1 cellular context compared by ENCODE assay signal in the genomic region with DNA sequence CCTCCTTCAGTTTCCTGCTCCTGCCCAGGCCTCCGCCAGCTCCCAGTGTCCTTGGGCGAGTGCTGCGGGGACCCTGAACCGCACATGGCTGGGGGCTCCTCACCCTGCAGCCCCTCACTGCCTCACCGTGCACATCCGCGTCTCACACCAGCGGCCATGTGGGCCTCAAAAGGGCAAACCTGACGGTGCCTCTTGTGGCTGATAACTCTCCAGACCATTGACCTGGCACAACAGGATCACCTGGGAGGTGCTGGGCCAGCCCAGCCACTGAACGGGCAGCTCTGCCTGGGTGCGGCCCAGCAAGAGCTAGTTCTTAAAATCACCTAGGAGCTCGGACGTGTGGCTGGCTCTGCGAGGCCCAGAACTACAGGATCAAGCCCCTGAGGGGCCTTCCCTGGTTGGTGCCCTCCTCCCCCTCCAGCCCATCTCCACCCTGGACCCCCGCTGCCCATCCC.
TF ChIP-seq lines count a peak whose summit lies in the region.

No MANE protein-coding gene starts in this region.

TF ChIP-seq in SK-N-SH, 30 proteins besides CTCF, POLR2A, EP300 and RAD21 (continued from another document):
- TF ChIP-seq, protein P1, sequence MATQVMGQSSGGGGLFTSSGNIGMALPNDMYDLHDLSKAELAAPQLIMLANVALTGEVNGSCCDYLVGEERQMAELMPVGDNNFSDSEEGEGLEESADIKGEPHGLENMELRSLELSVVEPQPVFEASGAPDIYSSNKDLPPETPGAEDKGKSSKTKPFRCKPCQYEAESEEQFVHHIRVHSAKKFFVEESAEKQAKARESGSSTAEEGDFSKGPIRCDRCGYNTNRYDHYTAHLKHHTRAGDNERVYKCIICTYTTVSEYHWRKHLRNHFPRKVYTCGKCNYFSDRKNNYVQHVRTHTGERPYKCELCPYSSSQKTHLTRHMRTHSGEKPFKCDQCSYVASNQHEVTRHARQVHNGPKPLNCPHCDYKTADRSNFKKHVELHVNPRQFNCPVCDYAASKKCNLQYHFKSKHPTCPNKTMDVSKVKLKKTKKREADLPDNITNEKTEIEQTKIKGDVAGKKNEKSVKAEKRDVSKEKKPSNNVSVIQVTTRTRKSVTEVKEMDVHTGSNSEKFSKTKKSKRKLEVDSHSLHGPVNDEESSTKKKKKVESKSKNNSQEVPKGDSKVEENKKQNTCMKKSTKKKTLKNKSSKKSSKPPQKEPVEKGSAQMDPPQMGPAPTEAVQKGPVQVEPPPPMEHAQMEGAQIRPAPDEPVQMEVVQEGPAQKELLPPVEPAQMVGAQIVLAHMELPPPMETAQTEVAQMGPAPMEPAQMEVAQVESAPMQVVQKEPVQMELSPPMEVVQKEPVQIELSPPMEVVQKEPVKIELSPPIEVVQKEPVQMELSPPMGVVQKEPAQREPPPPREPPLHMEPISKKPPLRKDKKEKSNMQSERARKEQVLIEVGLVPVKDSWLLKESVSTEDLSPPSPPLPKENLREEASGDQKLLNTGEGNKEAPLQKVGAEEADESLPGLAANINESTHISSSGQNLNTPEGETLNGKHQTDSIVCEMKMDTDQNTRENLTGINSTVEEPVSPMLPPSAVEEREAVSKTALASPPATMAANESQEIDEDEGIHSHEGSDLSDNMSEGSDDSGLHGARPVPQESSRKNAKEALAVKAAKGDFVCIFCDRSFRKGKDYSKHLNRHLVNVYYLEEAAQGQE (IDR thresholded peaks at IDR 0.05; ENCODE audit: low read depth, low read length), result no peak
- TF ChIP-seq, protein P2, sequence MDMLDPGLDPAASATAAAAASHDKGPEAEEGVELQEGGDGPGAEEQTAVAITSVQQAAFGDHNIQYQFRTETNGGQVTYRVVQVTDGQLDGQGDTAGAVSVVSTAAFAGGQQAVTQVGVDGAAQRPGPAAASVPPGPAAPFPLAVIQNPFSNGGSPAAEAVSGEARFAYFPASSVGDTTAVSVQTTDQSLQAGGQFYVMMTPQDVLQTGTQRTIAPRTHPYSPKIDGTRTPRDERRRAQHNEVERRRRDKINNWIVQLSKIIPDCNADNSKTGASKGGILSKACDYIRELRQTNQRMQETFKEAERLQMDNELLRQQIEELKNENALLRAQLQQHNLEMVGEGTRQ (IDR thresholded peaks at IDR 0.05; ENCODE audit: borderline replicate concordance, low read depth, low read length), result no peak
